Comparison of ENCODE assay signal across 8 cellular contexts in the genomic region with DNA sequence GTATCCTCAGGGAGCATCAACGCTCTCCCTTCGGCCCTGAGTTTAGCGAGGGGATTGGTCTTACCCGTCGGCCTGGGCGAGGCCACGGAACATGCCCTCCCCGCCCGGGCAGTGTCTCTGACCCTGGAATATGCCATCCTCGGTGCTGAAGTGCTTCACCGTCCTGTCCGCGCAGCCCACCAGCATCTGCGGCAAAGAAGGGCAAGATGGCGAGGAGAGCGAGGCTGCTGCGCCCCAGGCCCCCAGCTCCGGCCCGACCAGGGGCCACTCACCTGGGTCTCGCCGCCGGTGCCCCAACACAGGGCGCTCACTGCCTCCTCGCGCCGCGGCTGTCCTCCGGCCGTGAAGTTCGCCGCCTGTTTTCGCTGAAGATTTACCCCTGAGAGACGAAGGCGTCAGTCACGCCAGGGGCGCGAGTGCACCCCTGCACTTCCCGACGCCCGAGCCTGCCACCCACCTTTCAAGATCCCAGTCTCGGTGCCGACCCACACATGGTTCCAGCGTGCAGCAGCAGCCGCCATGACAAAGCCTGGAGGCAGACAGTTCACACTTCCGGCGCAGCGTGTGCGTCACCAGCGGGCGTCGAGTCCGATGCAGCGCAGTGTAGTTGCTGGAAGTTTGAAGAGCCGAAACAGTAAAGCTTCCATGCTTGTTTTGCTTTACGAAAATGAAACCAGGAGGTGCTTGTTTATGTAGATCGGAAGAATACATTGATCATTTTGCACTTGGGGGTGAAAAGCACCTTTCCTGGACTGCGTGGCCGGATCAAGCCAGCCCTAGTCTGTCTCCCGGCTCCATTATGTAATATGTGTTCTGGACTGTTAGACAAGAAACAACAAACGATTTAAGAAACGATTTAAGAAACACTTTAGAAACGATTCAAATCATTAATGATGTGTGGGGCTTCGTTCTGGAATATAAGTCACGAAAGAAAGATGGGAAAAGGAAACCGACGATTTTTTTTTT. TPM values are rescaled to one million over a fixed set of nuclear protein-coding genes. Genes with fewer than 3 reads are reported as not detected.
DNase-seq lines count a peak whose midpoint lies in the region; ATAC-seq and TF ChIP-seq lines count a peak whose summit lies in the region.

TSS of gene WDR74 (minus strand) at position 541 of the 966 bp plus-strand sequence. CDS start at position 521, 20 bp downstream.

- DNase-seq in DMS 273 (lab: John Stamatoyannopoulos, UW; ENCODE audit: unreplicated experiment) = peak; percentile 94
- peak; percentile 96 for DNase-seq in OCI-LY7 (ENCODE audit: low spot score)
- DNase-seq in activated T-cell treated with anti-CD3 and anti-CD28 coated beads for 1 hour (ENCODE audit: low read depth) = peak; percentile 86
- peak; percentile 65 for DNase-seq in epithelial cell of prostate (ENCODE audit: low read depth, low spot score)
- DNase-seq in mucosa of descending colon = peak; percentile 94 to 97 (median 96)
- peak; percentile 87 for DNase-seq in stimulated activated CD8-positive, alpha-beta memory T cell treated with anti-CD3 and anti-CD28 coated beads, Interleukin-4, amount 100 ng/mL, for 24 hours (ENCODE audit: low read depth)

- no peaks in the 10 kb centered on the region for H3K27me3 Mint-ChIP-seq in IgD-negative memory B cell

- H3K4me3 ChIP-seq in OCI-LY7 (ENCODE audit: low read depth, low read length, poor library complexity, severe bottlenecking) (peak within 1 kb of the TSS; percentile 94), mucosa of descending colon (peak within 1 kb of the TSS; percentile 64)

- TF ChIP-seq CTCF in OCI-LY7 (conservative IDR thresholded peaks at IDR 0.05; ENCODE audit: low read length) (no peak), mucosa of descending colon (IDR thresholded peaks at IDR 0.05) (no peak)

- H3K4me1 Mint-ChIP-seq in IgD-negative memory B cell = peaks cover 11 to 14% (median 12%) of the 10 kb centered on the region in 3 donors

- CTCF ChIA-PET in OCI-LY7 (lab: Charles Lee; ENCODE audit: unreplicated experiment) = no interaction called here

- H3K36me3 Mint-ChIP-seq in IgD-negative memory B cell = peaks cover 5% of the 10 kb centered on the region

- H3K27ac ChIP-seq in OCI-LY7 (ENCODE audit: low read depth, low read length, poor library complexity, severe bottlenecking) (peak within 1 kb of the TSS; percentile 90), epithelial cell of prostate (peak within 1 kb of the TSS; percentile 94)

- H3K9me3 Mint-ChIP-seq in IgD-negative memory B cell = no peaks in the 10 kb centered on the region

- peak within 1 kb of the TSS; percentile 78 for H2AFZ ChIP-seq in OCI-LY7 (ENCODE audit: low read length)

- peaks cover 35% of the 10 kb centered on the region for H3K79me2 ChIP-seq in OCI-LY7 (ENCODE audit: insufficient read depth, low read depth, low read length)

- no peak within 1 kb of the TSS for H3K27ac Mint-ChIP-seq in IgD-negative memory B cell

- H3K4me2 ChIP-seq in OCI-LY7 (ENCODE audit: low read length) = peak within 1 kb of the TSS; percentile 97

- BruUV-seq in OCI-LY7 (replicated peaks; lab: Mats Ljungman, UMichigan) = TSS peak; percentile 89

- peak; percentile 50 for ATAC-seq in GM21515 (IDR thresholded peaks at IDR 0.05; ENCODE audit: unreplicated experiment)
- peak; percentile 77 for ATAC-seq in mucosa of descending colon

- H4K20me1 ChIP-seq in OCI-LY7 (ENCODE audit: insufficient read depth, low read length) = no peaks in the 10 kb centered on the region; the same call in none of the 2 replicates

- H3K4me1 ChIP-seq in OCI-LY7 (ENCODE audit: insufficient read depth, low read length, poor library complexity, severe bottlenecking) = peaks cover 29% of the 10 kb centered on the region
- peaks cover 8% of the 10 kb centered on the region for H3K4me1 ChIP-seq in mucosa of descending colon (ENCODE audit: low read depth)

- peaks cover 41% of the 10 kb centered on the region for H3K36me3 ChIP-seq in OCI-LY7 (ENCODE audit: insufficient read depth, low read length)
- no peaks in the 10 kb centered on the region for H3K36me3 ChIP-seq in mucosa of descending colon (ENCODE audit: low read depth)

- no peak within 1 kb of the TSS for H3K4me3 Mint-ChIP-seq in IgD-negative memory B cell

- POLR2A ChIA-PET in OCI-LY7 (lab: Charles Lee) = interaction anchor here (1.4 to 3.0 kb wide), 4 partner anchors 12 to 43 kb away, joined by 4 to 70 read pairs (median 12); no protein-coding TSS in a partner anchor

- H3K9me3 ChIP-seq in OCI-LY7 (ENCODE audit: low read length) = no peaks in the 10 kb centered on the region
- no peaks in the 10 kb centered on the region for H3K9me3 ChIP-seq in mucosa of descending colon

- H3K9me2 ChIP-seq in OCI-LY7 (ENCODE audit: insufficient read depth, low read length) = no peaks in the 10 kb centered on the region

- intact Hi-C loops in OCI-LY7 (cut with micrococcal nuclease; ENCODE audit: unreplicated experiment) = loop anchor here (1.0 to 10.0 kb wide), 5 partner anchors 35 to 245 kb away; partner anchors contain the start of genes HNRNPUL2, NXF1, SLC3A2 and TTC9C
- intact Hi-C loops in mucosa of descending colon (cut with DNase I, micrococcal nuclease) = no loop called here

RNA-seq across cellular contexts. Expression of gene WDR74, which starts in this region (rescaled TPM):
- polyA plus RNA-seq in IgD-negative memory B cell = 57.5 TPM
- 139 and 169 TPM in 2 replicates for total RNA-seq in OCI-LY7 (2014; rRNA removed; shearing (Covaris generic))
- 85.0 and 98.4 TPM in 2 replicates for total RNA-seq in OCI-LY7 (2022)
- 10 to 100 TPM; 35.0 to 42.4 (median 38.8) TPM for total RNA-seq in mucosa of descending colon

Comparison
In these comparisons a context has a peak if more than half of its experiments do, and no peak if none do; other contexts are left out.
1. Peak in every context shown above with its lines: DNase-seq, ATAC-seq, H3K4me3 ChIP-seq and H3K27ac ChIP-seq.